2 cellular contexts compared by ENCODE assay signal in the genomic region with DNA sequence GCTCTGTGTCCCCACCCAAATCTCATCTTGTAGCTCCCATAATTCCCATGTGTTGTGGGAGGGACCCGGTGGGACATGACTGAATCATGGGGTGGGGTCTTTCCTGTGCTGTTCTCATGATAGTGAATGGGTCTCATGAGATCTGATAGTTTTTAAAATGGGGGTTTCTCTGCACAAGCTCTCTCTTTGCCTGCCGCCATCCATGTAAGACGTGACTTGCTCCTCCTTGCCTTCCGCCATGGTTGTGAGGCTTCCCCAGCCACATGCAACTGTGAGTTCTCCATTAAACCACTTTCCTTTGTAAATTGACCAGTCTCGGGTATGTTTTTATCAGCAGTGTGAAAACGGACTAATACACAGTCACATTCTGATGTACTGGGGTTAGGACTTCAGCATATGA. TPM values are rescaled to one million over a fixed set of nuclear protein-coding genes. Genes with fewer than 3 reads are reported as not detected.
"Had no signal": no experiment of that assay in that cellular context is flagged by ENCODE, and none has a peak within 500 bp of the region (broad histone marks: within the 10 kb centered on the region; RNA-seq: fewer than 3 reads in every experiment).

No MANE protein-coding gene starts in this region.

RNA-seq across cellular contexts. Expression of gene IPCEF1, which starts 49.5 kb away (rescaled TPM):
- total RNA-seq: GM23248, HT1080 had no signal
- polyA plus RNA-seq: GM23248 had no signal
